1 cellular context compared by ENCODE assay signal in the genomic region with DNA sequence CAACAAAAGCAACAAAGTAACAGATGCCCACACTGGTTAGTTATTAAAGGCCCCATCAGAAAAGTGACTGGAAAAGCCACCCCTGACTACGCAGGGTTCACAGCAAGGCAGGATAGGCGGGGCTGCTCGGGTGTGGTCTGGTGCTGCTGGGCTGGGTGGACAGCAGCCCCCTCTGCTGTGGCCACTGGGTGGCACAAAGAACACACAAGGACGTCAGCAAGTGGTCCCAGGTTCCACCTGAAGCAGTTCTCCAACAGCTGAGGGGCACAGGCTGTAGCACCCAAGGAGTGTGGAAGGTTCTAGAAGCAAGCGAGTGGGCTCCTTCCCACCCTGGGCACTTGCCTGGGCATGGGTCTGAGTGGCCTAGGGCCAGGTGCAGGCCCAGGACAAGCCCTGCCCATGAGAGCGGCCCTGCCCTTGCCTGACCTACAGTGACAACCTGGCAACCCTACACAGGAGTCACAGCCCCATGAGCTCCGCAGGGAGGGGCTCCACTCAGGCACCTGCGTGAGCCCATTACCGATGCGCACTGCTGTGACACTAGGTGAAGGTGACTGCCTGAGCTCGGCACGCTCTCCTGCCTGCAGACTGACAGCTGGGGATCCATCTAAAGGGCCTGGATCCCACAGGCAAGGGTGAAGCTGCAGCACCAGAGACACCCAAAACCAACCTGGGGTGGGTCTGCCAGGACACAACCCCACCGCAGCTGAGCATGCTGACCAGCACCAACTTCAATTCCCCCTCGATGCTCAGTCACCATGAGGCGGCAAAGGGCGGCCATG.
TF ChIP-seq lines count a peak whose summit lies in the region.

No MANE protein-coding gene starts in this region.

TF ChIP-seq in IMR-90, 13 proteins besides CTCF, POLR2A, EP300 and RAD21 (continued from another document):
- TF ChIP-seq, protein P1, sequence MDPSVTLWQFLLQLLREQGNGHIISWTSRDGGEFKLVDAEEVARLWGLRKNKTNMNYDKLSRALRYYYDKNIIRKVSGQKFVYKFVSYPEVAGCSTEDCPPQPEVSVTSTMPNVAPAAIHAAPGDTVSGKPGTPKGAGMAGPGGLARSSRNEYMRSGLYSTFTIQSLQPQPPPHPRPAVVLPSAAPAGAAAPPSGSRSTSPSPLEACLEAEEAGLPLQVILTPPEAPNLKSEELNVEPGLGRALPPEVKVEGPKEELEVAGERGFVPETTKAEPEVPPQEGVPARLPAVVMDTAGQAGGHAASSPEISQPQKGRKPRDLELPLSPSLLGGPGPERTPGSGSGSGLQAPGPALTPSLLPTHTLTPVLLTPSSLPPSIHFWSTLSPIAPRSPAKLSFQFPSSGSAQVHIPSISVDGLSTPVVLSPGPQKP (IDR thresholded peaks at IDR 0.05; ENCODE audit: borderline replicate concordance, low read depth, low read length), result no peak
- TF ChIP-seq SMC3 (IDR thresholded peaks at IDR 0.05; ENCODE audit: low read depth, low read length) (no peak), CHD1 (IDR thresholded peaks at IDR 0.05; ENCODE audit: low read depth, low read length) (no peak), MAFK (IDR thresholded peaks at IDR 0.05; ENCODE audit: low read depth, low read length) (no peak), FOS (IDR thresholded peaks at IDR 0.05; ENCODE audit: low read depth, low read length) (no peak), CEBPB (IDR thresholded peaks at IDR 0.05; ENCODE audit: low read depth, low read length) (no peak), RCOR1 (IDR thresholded peaks at IDR 0.05; ENCODE audit: insufficient replicate concordance, low read length) (no peak), NFE2L2 (IDR thresholded peaks at IDR 0.05; ENCODE audit: low read depth, low read length) (no peak), BHLHE40 (IDR thresholded peaks at IDR 0.05; ENCODE audit: low read depth, low read length) (no peak), RFX5 (IDR thresholded peaks at IDR 0.05; ENCODE audit: low read depth, low read length) (no peak)
- TF ChIP-seq, protein P2, sequence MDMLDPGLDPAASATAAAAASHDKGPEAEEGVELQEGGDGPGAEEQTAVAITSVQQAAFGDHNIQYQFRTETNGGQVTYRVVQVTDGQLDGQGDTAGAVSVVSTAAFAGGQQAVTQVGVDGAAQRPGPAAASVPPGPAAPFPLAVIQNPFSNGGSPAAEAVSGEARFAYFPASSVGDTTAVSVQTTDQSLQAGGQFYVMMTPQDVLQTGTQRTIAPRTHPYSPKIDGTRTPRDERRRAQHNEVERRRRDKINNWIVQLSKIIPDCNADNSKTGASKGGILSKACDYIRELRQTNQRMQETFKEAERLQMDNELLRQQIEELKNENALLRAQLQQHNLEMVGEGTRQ (IDR thresholded peaks at IDR 0.05; ENCODE audit: low read depth, low read length), result no peak
